In genomic region chr7:87506243-87507180, GRCh38 we compare ENCODE assay signal across 9 cellular contexts. TPM values are rescaled to one million over a fixed set of nuclear protein-coding genes. Genes with fewer than 3 reads are reported as not detected.
DNase-seq lines count a peak whose midpoint lies in the region; ATAC-seq, FAIRE-seq and TF ChIP-seq lines count a peak whose summit lies in the region.
"Had no signal": no experiment of that assay in that cellular context is flagged by ENCODE, and none has a peak within 500 bp of the region (broad histone marks: within the 10 kb centered on the region; RNA-seq: fewer than 3 reads in every experiment).

No MANE protein-coding gene starts in this region.

- H3K9me3 ChIP-seq in heart right ventricle (no peaks in the 10 kb centered on the region), upper lobe of right lung (no peaks in the 10 kb centered on the region), lower lobe of right lung (no peaks in the 10 kb centered on the region)

- no peak overlapping the region for H3K4me3 Mint-ChIP-seq in activated T-cell treated with anti-CD3 and anti-CD28 coated beads, Interleukin-2, amount 50 U/mL, for 4 hours
- H3K4me3 Mint-ChIP-seq: naive thymus-derived CD4-positive, alpha-beta T cell had no signal

- H3K4me3 ChIP-seq in heart right ventricle (no peak overlapping the region), upper lobe of right lung (no peak overlapping the region), lower lobe of right lung (no peak overlapping the region)

- FAIRE-seq in RCC 7860 (lab: Jason Lieb, UNC) = peak; percentile 63

- DNase-seq in heart right ventricle (no peak), cardiac septum (ENCODE audit: low spot score) (no peak), RCC 7860 (ENCODE audit: low spot score) (peak; percentile 37), foreskin keratinocyte (peak in 1 of 2 donors; percentile 7), upper lobe of right lung (no peak), lower lobe of right lung (no peak)
- DNase-seq in activated effector memory CD4-positive, alpha-beta T cell treated with Interleukin-2 at 50 U/mL for 16 hours = no peak
- no peak for DNase-seq in activated T-cell treated with anti-CD3 and anti-CD28 coated beads, Interleukin-2, amount 50 U/mL, for 4 hours

- H3K4me1 ChIP-seq in heart right ventricle = peaks cover 0 to 9% (median 0%) of the 10 kb centered on the region in 9 donors
- no peaks in the 10 kb centered on the region for H3K4me1 ChIP-seq in foreskin keratinocyte
- H3K4me1 ChIP-seq in upper lobe of right lung = no peaks in the 10 kb centered on the region
- H3K4me1 ChIP-seq in lower lobe of right lung = no peaks in the 10 kb centered on the region

- H3K36me3 ChIP-seq in heart right ventricle = no peaks in the 10 kb centered on the region
- H3K36me3 ChIP-seq in upper lobe of right lung = no peaks in the 10 kb centered on the region
- H3K36me3 ChIP-seq in lower lobe of right lung = no peaks in the 10 kb centered on the region

- intact Hi-C loops in heart right ventricle (cut with DNase I) = loop anchor here in 8 of 10 donors (5.0 to 10.0 kb wide), 5 partner anchors 192 to 608 kb away; partner anchors contain the start of genes DBF4 (in 1 of the 8) and SLC25A40 (in 1 of the 8)
- intact Hi-C loops in cardiac septum (cut with DNase I) = no loop called here
- intact Hi-C loops in upper lobe of right lung (cut with DNase I) = no loop called here
- intact Hi-C loops in lower lobe of right lung (cut with DNase I) = no loop called here

- TF ChIP-seq CTCF in heart right ventricle (IDR thresholded peaks at IDR 0.05) = peak in 8 of 9 donors; percentile 23 to 67 (median 52)
- peak; percentile 70 for TF ChIP-seq CTCF in foreskin keratinocyte (conservative IDR thresholded peaks at IDR 0.05)
- TF ChIP-seq CTCF in upper lobe of right lung (IDR thresholded peaks at IDR 0.05) = peak; percentile 28
- no peak for TF ChIP-seq CTCF in lower lobe of right lung (IDR thresholded peaks at IDR 0.05)

- H3K9me3 Mint-ChIP-seq in activated T-cell treated with anti-CD3 and anti-CD28 coated beads, Interleukin-2, amount 50 U/mL, for 4 hours = no peaks in the 10 kb centered on the region
- H3K9me3 Mint-ChIP-seq: naive thymus-derived CD4-positive, alpha-beta T cell had no signal

- H3K36me3 Mint-ChIP-seq in activated T-cell treated with anti-CD3 and anti-CD28 coated beads, Interleukin-2, amount 50 U/mL, for 4 hours (ENCODE audit: insufficient read depth) = no peaks in the 10 kb centered on the region

- no peaks in the 10 kb centered on the region for H3K4me1 Mint-ChIP-seq in activated T-cell treated with anti-CD3 and anti-CD28 coated beads, Interleukin-2, amount 50 U/mL, for 4 hours (ENCODE audit: low read depth)

- H3K27me3 ChIP-seq in heart right ventricle (no peaks in the 10 kb centered on the region), foreskin keratinocyte (peaks cover 6% of the 10 kb centered on the region), upper lobe of right lung (no peaks in the 10 kb centered on the region), lower lobe of right lung (ENCODE audit: low read depth) (no peaks in the 10 kb centered on the region)

- WGBS in heart right ventricle, 2 donors = 33 to 45% methylated on average over 3 of the region's 3 CpGs

- H3K27ac ChIP-seq in heart right ventricle (no peak overlapping the region), foreskin keratinocyte (no peak overlapping the region), upper lobe of right lung (no peak overlapping the region), lower lobe of right lung (no peak overlapping the region)

- ATAC-seq in heart right ventricle (peak in 1 of 8 donors; percentile 22), foreskin keratinocyte (no peak), upper lobe of right lung (no peak), lower lobe of right lung (no peak)
- ATAC-seq in activated T-cell treated with anti-CD3 and anti-CD28 coated beads, Interleukin-2, amount 50 U/mL, for 4 hours = no peak
- ATAC-seq: naive thymus-derived CD4-positive, alpha-beta T cell had no signal

- H3K27me3 Mint-ChIP-seq in activated T-cell treated with anti-CD3 and anti-CD28 coated beads, Interleukin-2, amount 50 U/mL, for 4 hours (ENCODE audit: low read depth) = peaks cover 2% of the 10 kb centered on the region
- H3K27me3 Mint-ChIP-seq: naive thymus-derived CD4-positive, alpha-beta T cell had no signal

RNA-seq across cellular contexts. Expression of gene ABCB4, which starts 31.0 kb away (rescaled TPM):
- total RNA-seq in heart right ventricle (10 to 100 TPM in 1 of 10 donors, 1 to 10 TPM in 9; 5.0 to 11.0 (median 6.8) TPM), cardiac septum (9.8 TPM), foreskin keratinocyte (not detected in 2 replicates), upper lobe of right lung (0.41 TPM), lower lobe of right lung (not detected)
- polyA plus RNA-seq in heart right ventricle (10 to 100 TPM in 1 of 2 donors, 1 to 10 TPM in 1; 1.2 to 14.4 TPM), foreskin keratinocyte (0.01 TPM in 1 of 2 replicates, not detected in the other)
- total RNA-seq in activated T-cell treated with anti-CD3 and anti-CD28 coated beads, Interleukin-2, amount 50 U/mL, for 4 hours = under 1 TPM in 2 of 3 donors, not detected in 1; 0.18 to 0.27 TPM
- polyA plus RNA-seq: naive thymus-derived CD4-positive, alpha-beta T cell had no signal

Comparison
In these comparisons a context has a peak if more than half of its experiments do, and no peak if none do; other contexts are left out.
1. intact Hi-C loops: an anchor here in heart right ventricle (5.0 to 10.0 kb wide); none called in cardiac septum, upper lobe of right lung and lower lobe of right lung.